In genomic region chr6:33497157-33497556, GRCh38 we compare ENCODE assay signal across 17 cellular contexts. TPM values are rescaled to one million over a fixed set of nuclear protein-coding genes. Genes with fewer than 3 reads are reported as not detected.
DNase-seq lines count a peak whose midpoint lies in the region; ATAC-seq, FAIRE-seq and TF ChIP-seq lines count a peak whose summit lies in the region.
"Had no signal": no experiment of that assay in that cellular context is flagged by ENCODE, and none has a peak within 500 bp of the region (broad histone marks: within the 10 kb centered on the region; RNA-seq: fewer than 3 reads in every experiment).

No MANE protein-coding gene starts in this region.

- WGBS in HepG2 (ENCODE audit: low lambda C conversion rate) = 71% methylated on average over 7 of the region's 7 CpGs
- 94% methylated on average over 7 of the region's 7 CpGs for WGBS in right lobe of liver (ENCODE audit: insufficient coverage, low coverage, low lambda C conversion rate, missing lambda C conversion rate)
- 88 to 97% methylated on average over 6 to 7 of the region's 7 CpGs for WGBS in endodermal cell (ENCODE audit: insufficient coverage in 1 of 2, insufficient read length in 1 of 2), 2 experiments

- no peak for FAIRE-seq in HepG2 (lab: Jason Lieb, UNC)
- FAIRE-seq: G401.6, GM12892, H54 had no signal

- H3K27ac ChIP-seq in HepG2 (ENCODE audit: extremely low read length, insufficient read depth, low read length) = no peak overlapping the region
- H3K27ac ChIP-seq in right lobe of liver = no peak overlapping the region
- no peak overlapping the region for H3K27ac ChIP-seq in endodermal cell (ENCODE audit: low read depth, low read length)

- TF ChIP-seq CTCF in HepG2 (CRISPR knock-in tag; IDR thresholded peaks at IDR 0.05) (0 out of 2 replicates have a peak, but pooled peaks have one; percentile 10), right lobe of liver (IDR thresholded peaks at IDR 0.05) (no peak), endodermal cell (conservative IDR thresholded peaks at IDR 0.05) (peak; percentile 35)

- no peaks in the 10 kb centered on the region for H3K36me3 Mint-ChIP-seq in endodermal cell (ENCODE audit: low read depth)
- H3K36me3 Mint-ChIP-seq: CD4-positive, alpha-beta memory T cell had no signal

- TF ChIP-seq EP300 in HepG2 (IDR thresholded peaks at IDR 0.05; ENCODE audit: low read depth in 2 of 2, low read length in 2 of 2) (no peak), HepG2 (CRISPR knock-in tag; IDR thresholded peaks at IDR 0.05; ENCODE audit: borderline replicate concordance) (no peak)

- H3K9me3 ChIP-seq in HepG2 (ENCODE audit: low read length) (no peaks in the 10 kb centered on the region), right lobe of liver (no peaks in the 10 kb centered on the region), endodermal cell (ENCODE audit: control insufficient read depth, low read length) (peaks cover 5% of the 10 kb centered on the region)

- CTCF ChIA-PET in HepG2 (lab: Yijun Ruan, JAX; ENCODE audit: low intra/inter-chr PET ratio, low total read pairs) = no interaction called here

- intact Hi-C loops in HepG2 (cut with micrococcal nuclease; ENCODE audit: unreplicated experiment) = no loop called here
- intact Hi-C loops in right lobe of liver (cut with DNase I) = no loop called here
- intact Hi-C loops in Right ventricle myocardium inferior (cut with DNase I) = no loop called here

- TF ChIP-seq POLR2A in HepG2 (IDR thresholded peaks at IDR 0.05; ENCODE audit: insufficient read depth in 1 of 2, low read depth in 2 of 2, low read length in 2 of 2) = no peak
- no peak for TF ChIP-seq POLR2A in right lobe of liver (IDR thresholded peaks at IDR 0.05)

- H3K4me3 ChIP-seq in HepG2 (replicated peaks in 1 of 3; ENCODE audit: insufficient read depth in 1 of 3, low read depth in 2 of 3, low read length in 3 of 3) (no peak overlapping the region), right lobe of liver (no peak overlapping the region), endodermal cell (ENCODE audit: low read length) (no peak overlapping the region)

- H3K9ac ChIP-seq in HepG2 (ENCODE audit: insufficient read depth, low read depth, low read length) (no peak overlapping the region), endodermal cell (ENCODE audit: extremely low read depth, low read length, poor library complexity, severe bottlenecking) (no peak overlapping the region)

- no peak for TF ChIP-seq RAD21 in HepG2 (CRISPR knock-in tag; IDR thresholded peaks at IDR 0.05)

- H3K27ac Mint-ChIP-seq in endodermal cell = no peak overlapping the region
- H3K27ac Mint-ChIP-seq: CD4-positive, alpha-beta memory T cell had no signal

- H3K27me3 Mint-ChIP-seq in endodermal cell (ENCODE audit: insufficient read depth) = peaks cover 5% of the 10 kb centered on the region
- H3K27me3 Mint-ChIP-seq: CD4-positive, alpha-beta memory T cell had no signal

- H3K4me1 ChIP-seq in HepG2 (ENCODE audit: insufficient read depth, low read length) = no peaks in the 10 kb centered on the region
- H3K4me1 ChIP-seq in right lobe of liver = no peaks in the 10 kb centered on the region
- no peaks in the 10 kb centered on the region for H3K4me1 ChIP-seq in endodermal cell (ENCODE audit: control insufficient read depth, insufficient read depth, low read length)

- H3K4me3 Mint-ChIP-seq in endodermal cell = no peak overlapping the region
- H3K4me3 Mint-ChIP-seq: CD4-positive, alpha-beta memory T cell had no signal

- no peak overlapping the region for H2AFZ ChIP-seq in HepG2 (ENCODE audit: low read length)

- no peaks in the 10 kb centered on the region for H3K4me1 Mint-ChIP-seq in endodermal cell
- H3K4me1 Mint-ChIP-seq: CD4-positive, alpha-beta memory T cell had no signal

- H4K20me1 ChIP-seq in HepG2 (ENCODE audit: insufficient read depth, low read length) = no peaks in the 10 kb centered on the region

- POLR2A ChIA-PET in HepG2 (lab: Yijun Ruan, JAX) = no interaction called here

- H3K4me2 ChIP-seq in HepG2 (ENCODE audit: low read depth, low read length) = no peak overlapping the region

- ATAC-seq in HepG2 (peak; percentile 62; the same call in 1 of the 3 replicates), right lobe of liver (no peak), HG02970 (IDR thresholded peaks at IDR 0.05; ENCODE audit: low FRiP score, unreplicated experiment) (no peak), Right ventricle myocardium inferior (no peak)

- no peaks in the 10 kb centered on the region for H3K36me3 ChIP-seq in HepG2 (replicated peaks in 1 of 2; ENCODE audit: control insufficient read depth in 1 of 2, insufficient read depth in 2 of 2, low read length in 2 of 2)
- H3K36me3 ChIP-seq in right lobe of liver = no peaks in the 10 kb centered on the region
- no peaks in the 10 kb centered on the region for H3K36me3 ChIP-seq in endodermal cell (ENCODE audit: control insufficient read depth, insufficient read depth, low read length)

- BruUV-seq in HepG2 (replicated peaks; lab: Mats Ljungman, UMichigan) = no TSS peak

- no peaks in the 10 kb centered on the region for H3K79me2 ChIP-seq in HepG2 (ENCODE audit: insufficient read depth, low read length)

- H3K27me3 ChIP-seq in HepG2 (ENCODE audit: control insufficient read depth in 1 of 2, insufficient read depth in 2 of 2, low read length in 2 of 2) (peaks cover 0 to 5% of the 10 kb centered on the region in 2 experiments; a peak in 3 of 5 replicates), right lobe of liver (no peaks in the 10 kb centered on the region), endodermal cell (ENCODE audit: control insufficient read depth, insufficient read depth, low read length, poor library complexity, severe bottlenecking) (no peaks in the 10 kb centered on the region)

- DNase-seq in HepG2 (ENCODE audit: low spot score) (no peak), right lobe of liver (no peak), RPMI7951 (ENCODE audit: low read depth) (peak; percentile 28), endodermal cell (no peak), Right ventricle myocardium inferior (ENCODE audit: missing footprints) (no peak)
- DNase-seq: C1 segment of cervical spinal cord; Calu3; CD4-positive, alpha-beta memory T cell; COR-L47; DMS153; DND-41; GOT3; HCEC 1CT had no signal

- peaks cover 8% of the 10 kb centered on the region for H3K9me3 Mint-ChIP-seq in endodermal cell
- H3K9me3 Mint-ChIP-seq: CD4-positive, alpha-beta memory T cell had no signal

- in situ Hi-C loops in HepG2 (cut with HindIII; ENCODE audit: extremely low pct_ligation_motif_present, low pct_unique_long_range_greater_than_20kb) = no loop called here

TF ChIP-seq in HepG2, 621 proteins besides CTCF, POLR2A, EP300 and RAD21:
- TF ChIP-seq NR1H2 (CRISPR knock-in tag; IDR thresholded peaks at IDR 0.05; ENCODE audit: borderline replicate concordance, low read depth) (no peak), ZNF672 (CRISPR knock-in tag; IDR thresholded peaks at IDR 0.05) (no peak), FOXK2 (IDR thresholded peaks at IDR 0.05) (no peak), BHLHE40 (IDR thresholded peaks at IDR 0.05; ENCODE audit: low read length) (no peak), STAG1 (CRISPR knock-in tag; IDR thresholded peaks at IDR 0.05) (peak; percentile 20; the same call in 1 of the 2 replicates), ZNF207 (IDR thresholded peaks at IDR 0.05; ENCODE audit: borderline replicate concordance) (no peak)

RNA-seq across cellular contexts. Expression of gene ZBTB9, which starts 42.8 kb away (rescaled TPM):
- total RNA-seq in HepG2 (2016; rRNA removed; fragmentation: Illumina TruSeq; extraction: Trizol) (9.2 and 11.5 TPM in 2 replicates), right lobe of liver (1 to 10 TPM; 2.5 to 3.8 (median 2.9) TPM), endodermal cell (10 to 100 TPM; 18.0 to 20.6 TPM), Right ventricle myocardium inferior (4.1 TPM)
- 1.1 and 1.9 TPM in 2 replicates for total RNA-seq in HepG2 (2016; cell fraction: cytosol; rRNA removed; fragmentation: Illumina TruSeq; extraction: Trizol; ENCODE audit: low read depth)
- 10.0 and 10.1 TPM in 2 replicates for total RNA-seq in HepG2 (2016; cell fraction: insoluble cytoplasmic fraction; rRNA removed; fragmentation: Illumina TruSeq; extraction: Trizol)
- total RNA-seq in HepG2 (2016; cell fraction: membrane; rRNA removed; fragmentation: Illumina TruSeq; extraction: Trizol) = 4.7 and 6.0 TPM in 2 replicates
- total RNA-seq in HepG2 (2016; cell fraction: nucleus; rRNA removed; fragmentation: Illumina TruSeq; extraction: Trizol) = 6.5 and 6.7 TPM in 2 replicates
- polyA plus RNA-seq in HepG2 (2011; rRNA removed) = 5.3 and 7.1 TPM in 2 replicates
- 3.8 and 5.0 TPM in 2 replicates for polyA plus RNA-seq in HepG2 (2011; cell fraction: cytosol; rRNA removed)
- 3.6 and 4.8 TPM in 2 replicates for polyA plus RNA-seq in HepG2 (2011; cell fraction: nucleus; rRNA removed)
- 7.1 and 7.6 TPM in 2 replicates for polyA plus RNA-seq in HepG2 (2012)
- 0.71 and 0.88 TPM in 2 replicates for polyA plus RNA-seq in HepG2 (2016; cell fraction: cytosol; fragmentation: Illumina TruSeq; extraction: Trizol; ENCODE audit: low read depth)
- 9.1 and 13.0 TPM in 2 replicates for polyA plus RNA-seq in HepG2 (2016; cell fraction: insoluble cytoplasmic fraction; fragmentation: Illumina TruSeq; extraction: Trizol; ENCODE audit: low read depth)
- polyA plus RNA-seq in HepG2 (2016; cell fraction: membrane; fragmentation: Illumina TruSeq; extraction: Trizol; ENCODE audit: low read depth) = 2.4 and 2.5 TPM in 2 replicates
- polyA plus RNA-seq in HepG2 (2016; cell fraction: nucleus; fragmentation: Illumina TruSeq; extraction: Trizol; ENCODE audit: insufficient read depth, low read depth) = 7.9 and 11.1 TPM in 2 replicates
- 12.4 and 17.3 TPM in 2 replicates for polyA minus RNA-seq in HepG2 (2011; rRNA and poly(A)+ RNA removed; ENCODE audit: low replicate concordance)
- 5.9 and 8.3 TPM in 2 replicates for polyA minus RNA-seq in HepG2 (2011; cell fraction: cytosol; rRNA and poly(A)+ RNA removed)
- 4.5 and 5.7 TPM in 2 replicates for polyA minus RNA-seq in HepG2 (2011; cell fraction: nucleus; rRNA and poly(A)+ RNA removed)
- 7.4 and 7.5 TPM in 2 replicates for total RNA-seq in RPMI7951 (2014; rRNA removed; shearing (Covaris generic))
- polyA plus RNA-seq in endodermal cell (2013, experiment 1 of 2) = 14.1 TPM
- 12.5 TPM for polyA plus RNA-seq in endodermal cell (2013, experiment 2 of 2)

Comparison
In these comparisons a context has a peak if more than half of its experiments do, and no peak if none do; other contexts are left out.
1. CTCF ChIP-seq: peak in HepG2 (single experiment) and endodermal cell (single experiment); none in right lobe of liver (0 of 4).